Comparison of ENCODE assay signal across 25 cellular contexts in genomic region chr2:238854699-238855111, GRCh38. TPM values are rescaled to one million over a fixed set of nuclear protein-coding genes. Genes with fewer than 3 reads are reported as not detected.
DNase-seq lines count a peak whose midpoint lies in the region; ATAC-seq and TF ChIP-seq lines count a peak whose summit lies in the region.
"Had no signal": no experiment of that assay in that cellular context is flagged by ENCODE, and none has a peak within 500 bp of the region (broad histone marks: within the 10 kb centered on the region; RNA-seq: fewer than 3 reads in every experiment).

No MANE protein-coding gene starts in this region.

- no peak for TF ChIP-seq POLR2A in prostate gland (IDR thresholded peaks at IDR 0.05)

- TF ChIP-seq CTCF in AG10803 (conservative IDR thresholded peaks at IDR 0.05; ENCODE audit: low read length) = no peak
- no peak for TF ChIP-seq CTCF in OCI-LY3 (IDR thresholded peaks at IDR 0.05; ENCODE audit: low read depth, low read length)
- no peak for TF ChIP-seq CTCF in prostate gland (IDR thresholded peaks at IDR 0.05)

- DNase-seq in AG10803 (ENCODE audit: low read depth) (no peak), fibroblast of gingiva (ENCODE audit: low read depth) (peak; percentile 44), prostate gland (ENCODE audit: low spot score) (no peak), NCI-H345 (lab: John Stamatoyannopoulos, UW) (no peak), cerebellar nuclear complex (lab: John Stamatoyannopoulos, UW) (no peak), SHP77 treated with DMSO at 0.1 percent for 48 hours (lab: John Stamatoyannopoulos, UW) (no peak)
- DNase-seq: activated CD4-positive, alpha-beta memory T cell treated with anti-CD3 and anti-CD28 coated beads, Interleukin-2, amount 10 ng/mL, durations not matched to agents 7 days and 5 days; activated CD4-positive, CD25-positive, alpha-beta regulatory T cell; activated naive CD4-positive, alpha-beta T cell treated with anti-CD3 and anti-CD28 coated beads, Interleukin-2, amount 10 ng/mL, durations not matched to agents 7 days and 5 days; activated T-cell treated with anti-CD3 and anti-CD28 coated beads, Interleukin-2, amount 50 U/mL, for 48 hours; aorta; CD8-positive, alpha-beta T cell; DND-41; gastrocnemius medialis; kidney glomerular epithelial cell; mesendoderm; naive thymus-derived CD8-positive, alpha-beta T cell; NCI-H1436 treated with DMSO at 0.1 percent for 48 hours; NCI-H2171 treated with DMSO at 0.1 percent for 48 hours; NCI-H774; T-helper 9 cell had no signal

- H3K9me3 ChIP-seq in OCI-LY3 (ENCODE audit: insufficient read depth, low read length) (no peaks in the 10 kb centered on the region), prostate gland (no peaks in the 10 kb centered on the region)
- H3K9me3 ChIP-seq: gastrocnemius medialis had no signal

- H3K4me1 ChIP-seq in OCI-LY3 (ENCODE audit: low read length) (peaks cover 21% of the 10 kb centered on the region), prostate gland (replicated peaks) (no peaks in the 10 kb centered on the region)
- H3K4me1 ChIP-seq: gastrocnemius medialis had no signal

- H3K36me3 ChIP-seq in OCI-LY3 (replicated peaks; ENCODE audit: low read depth, low read length) (no peaks in the 10 kb centered on the region), prostate gland (no peaks in the 10 kb centered on the region)
- H3K36me3 ChIP-seq: gastrocnemius medialis had no signal

- H3K4me2 ChIP-seq in OCI-LY3 (ENCODE audit: low read length) = peak overlapping the region; percentile 59

- no peaks in the 10 kb centered on the region for H3K79me2 ChIP-seq in OCI-LY3 (ENCODE audit: low read length)

- 77% methylated on average over 16 of the region's 16 CpGs for WGBS in prostate gland

- intact Hi-C loops in prostate gland (cut with DNase I) = no loop called here

- H3K4me3 ChIP-seq in AG10803 (ENCODE audit: low read length) = peak overlapping the region; percentile 99
- H3K4me3 ChIP-seq in OCI-LY3 (ENCODE audit: low read length) = peak overlapping the region; percentile 40; the same call in 1 of the 2 replicates
- H3K4me3 ChIP-seq in prostate gland = no peak overlapping the region
- H3K4me3 ChIP-seq: gastrocnemius medialis had no signal

- H3K27ac ChIP-seq in OCI-LY3 (ENCODE audit: low read length) (peak overlapping the region; percentile 11; the same call in 1 of the 2 replicates), prostate gland (peak overlapping the region; percentile 26 to 28)
- H3K27ac ChIP-seq: gastrocnemius medialis, HL-60 had no signal

- H3K27me3 ChIP-seq in OCI-LY3 (ENCODE audit: low read depth, low read length) (no peaks in the 10 kb centered on the region; the same call in 1 of the 2 replicates), prostate gland (replicated peaks; ENCODE audit: insufficient read depth) (no peaks in the 10 kb centered on the region)

- no peak overlapping the region for H3K9ac ChIP-seq in OCI-LY3 (ENCODE audit: low read length)

- H4K20me1 ChIP-seq in OCI-LY3 (ENCODE audit: insufficient read depth, low read length) = no peaks in the 10 kb centered on the region

- H2AFZ ChIP-seq in OCI-LY3 (ENCODE audit: low read depth, low read length) = no peak overlapping the region

- no peak for ATAC-seq in GM18520 (IDR thresholded peaks at IDR 0.05; ENCODE audit: unreplicated experiment)
- ATAC-seq: CD8-positive, alpha-beta T cell; gastrocnemius medialis; naive thymus-derived CD8-positive, alpha-beta T cell had no signal

RNA-seq across cellular contexts. Expression of gene TWIST2, which starts 6.8 kb away (rescaled TPM):
- 10 to 100 TPM; 23.5 to 52.9 TPM for total RNA-seq in prostate gland
- total RNA-seq: activated CD4-positive, alpha-beta memory T cell treated with anti-CD3 and anti-CD28 coated beads, Interleukin-2, amount 10 ng/mL, durations not matched to agents 7 days and 5 days; CD8-positive, alpha-beta T cell; naive thymus-derived CD8-positive, alpha-beta T cell; progenitor cell of endocrine pancreas had no signal

Comparison
In these comparisons a context has a peak if more than half of its experiments do, and no peak if none do; other contexts are left out.
1. H3K4me3 ChIP-seq: peak in AG10803 (single experiment) and OCI-LY3 (single experiment); none in prostate gland (0 of 2).